In the genomic region with DNA sequence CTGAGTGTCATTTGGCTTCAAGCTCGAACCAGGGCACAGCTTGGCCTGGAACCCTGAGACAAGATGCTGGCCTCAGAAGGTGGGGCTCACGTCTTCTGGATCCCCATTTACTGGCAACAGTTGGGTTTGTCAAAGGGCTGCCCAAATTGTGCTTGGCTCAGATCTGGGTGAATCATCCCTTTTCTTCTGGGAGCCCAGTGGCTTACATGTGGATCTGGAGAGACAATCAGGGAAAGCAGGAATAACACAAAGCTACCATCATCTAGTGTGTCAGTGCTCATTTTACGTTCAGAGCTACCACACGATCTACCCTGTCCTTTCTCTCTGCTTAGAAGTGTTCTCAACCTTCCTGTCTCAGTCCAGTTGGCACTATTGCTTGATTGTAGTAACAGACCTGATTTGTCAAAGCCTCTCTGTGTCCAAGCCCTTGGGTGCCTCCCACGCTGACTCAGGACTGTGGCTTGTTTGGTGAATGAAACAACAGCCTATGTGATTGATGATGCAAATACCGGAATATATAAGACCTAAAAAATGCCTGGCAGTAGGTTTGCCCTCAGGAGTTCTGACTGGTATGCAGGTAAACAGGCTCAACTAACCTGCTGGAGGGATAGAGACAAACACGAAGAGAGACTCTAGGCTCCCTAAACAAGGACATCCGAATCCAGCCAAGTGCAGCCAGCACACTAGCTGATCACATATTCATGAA, we compare ENCODE assay signal across 22 cellular contexts.
A peak's percentile ranks its signal among the peaks of the same experiment; 100 is the strongest.
DNase-seq lines count a peak whose midpoint lies in the region; ATAC-seq and TF ChIP-seq lines count a peak whose summit lies in the region.
"Had no signal": no experiment of that assay in that cellular context is flagged by ENCODE, and none has a peak within 500 bp of the region (broad histone marks: within the 10 kb centered on the region; RNA-seq: fewer than 3 reads in every experiment).

No MANE protein-coding gene starts in this region.

- H3K9me3 ChIP-seq in RWPE2 (ENCODE audit: severe bottlenecking): no peaks in the 10 kb centered on the region
- H3K9me3 ChIP-seq in T-helper 17 cell (ENCODE audit: control insufficient read depth, low read length, poor library complexity, severe bottlenecking): no peaks in the 10 kb centered on the region
- H3K9me3 ChIP-seq: left ventricle myocardium inferior had no signal

- no peaks in the 10 kb centered on the region for H3K27me3 Mint-ChIP-seq in central memory CD8-positive, alpha-beta T cell
- no peaks in the 10 kb centered on the region for H3K27me3 Mint-ChIP-seq in T-helper 17 cell
- H3K27me3 Mint-ChIP-seq in activated T-cell treated with anti-CD3 and anti-CD28 coated beads, Interleukin-2, amount 50 U/mL, for 24 hours: no peaks in the 10 kb centered on the region
- H3K27me3 Mint-ChIP-seq: activated CD4-positive, alpha-beta T cell treated with anti-CD3 and anti-CD28 coated beads for 36 hours; naive thymus-derived CD4-positive, alpha-beta T cell had no signal

- H3K4me1 ChIP-seq in RWPE2 (ENCODE audit: insufficient read depth, poor library complexity, severe bottlenecking): peaks cover 11% of the 10 kb centered on the region
- H3K4me1 ChIP-seq: left ventricle myocardium inferior had no signal

- DNase-seq in RWPE2 (ENCODE audit: low spot score) (no peak), kidney tubule cell (ENCODE audit: low spot score) (peak; percentile 12), T-helper 17 cell (no peak), NCI-H2107 (lab: John Stamatoyannopoulos, UW) (no peak)
- DNase-seq in central memory CD8-positive, alpha-beta T cell (ENCODE audit: low spot score in 2 of 2): no peak
- no peak for DNase-seq in activated T-cell treated with anti-CD3 and anti-CD28 coated beads, Interleukin-2, amount 50 U/mL, for 24 hours
- DNase-seq: activated CD4-positive, alpha-beta T cell treated with anti-CD3 and anti-CD28 coated beads for 36 hours; activated T-cell treated with anti-CD3 and anti-CD28 coated beads, Interleukin-2, amount 50 U/mL, for 4 hours; left ventricle myocardium inferior; naive thymus-derived CD4-positive, alpha-beta T cell; NCI-H1694; NCI-H2171 treated with DMSO at 0.1 percent for 48 hours; NCI-H524 treated with DMSO at 0.1 percent for 48 hours; occipital lobe; small intestine; stimulated activated CD4-positive, alpha-beta T cell treated with anti-CD3 and anti-CD28 coated beads, Interleukin-2, amount 100 ng/mL, for 24 hours had no signal

- H3K27ac Mint-ChIP-seq in central memory CD8-positive, alpha-beta T cell (ENCODE audit: low read depth): peak overlapping the region; percentile 39
- H3K27ac Mint-ChIP-seq in T-helper 17 cell: no peak overlapping the region
- H3K27ac Mint-ChIP-seq in activated T-cell treated with anti-CD3 and anti-CD28 coated beads, Interleukin-2, amount 50 U/mL, for 24 hours: no peak overlapping the region
- H3K27ac Mint-ChIP-seq: activated CD4-positive, alpha-beta T cell treated with anti-CD3 and anti-CD28 coated beads for 36 hours; GM23338; mesothelial cell of epicardium; naive thymus-derived CD4-positive, alpha-beta T cell had no signal

- peaks cover 9% of the 10 kb centered on the region for H3K36me3 Mint-ChIP-seq in central memory CD8-positive, alpha-beta T cell (ENCODE audit: insufficient read depth)
- no peaks in the 10 kb centered on the region for H3K36me3 Mint-ChIP-seq in T-helper 17 cell (ENCODE audit: low read depth)
- H3K36me3 Mint-ChIP-seq in activated T-cell treated with anti-CD3 and anti-CD28 coated beads, Interleukin-2, amount 50 U/mL, for 24 hours (ENCODE audit: low read depth): no peaks in the 10 kb centered on the region
- H3K36me3 Mint-ChIP-seq: CD14-positive monocyte; mesothelial cell of epicardium; naive thymus-derived CD4-positive, alpha-beta T cell had no signal

- peak overlapping the region; percentile 45 for H3K27ac ChIP-seq in RWPE2 (ENCODE audit: poor library complexity, severe bottlenecking)
- H3K27ac ChIP-seq: cardiac muscle cell, left ventricle myocardium inferior had no signal

- H3K4me1 Mint-ChIP-seq in central memory CD8-positive, alpha-beta T cell: peaks cover 9% of the 10 kb centered on the region
- H3K4me1 Mint-ChIP-seq in T-helper 17 cell: peaks cover 2% of the 10 kb centered on the region
- peaks cover 3% of the 10 kb centered on the region for H3K4me1 Mint-ChIP-seq in activated T-cell treated with anti-CD3 and anti-CD28 coated beads, Interleukin-2, amount 50 U/mL, for 24 hours (ENCODE audit: low read depth)
- H3K4me1 Mint-ChIP-seq: activated CD4-positive, alpha-beta T cell treated with anti-CD3 and anti-CD28 coated beads for 36 hours; CD14-positive monocyte; GM23338; mesothelial cell of epicardium had no signal

- no peak overlapping the region for H3K4me3 ChIP-seq in RWPE2 (ENCODE audit: severe bottlenecking)
- H3K4me3 ChIP-seq: cardiac muscle cell, GM23338, left ventricle myocardium inferior had no signal

- no peaks in the 10 kb centered on the region for H3K27me3 ChIP-seq in RWPE2 (ENCODE audit: insufficient read depth, poor library complexity, severe bottlenecking)
- H3K27me3 ChIP-seq: cardiac muscle cell had no signal

- TF ChIP-seq CTCF in RWPE2 (IDR thresholded peaks at IDR 0.05; ENCODE audit: poor library complexity, severe bottlenecking): no peak

- H3K9me3 Mint-ChIP-seq in central memory CD8-positive, alpha-beta T cell: no peaks in the 10 kb centered on the region
- H3K9me3 Mint-ChIP-seq in activated T-cell treated with anti-CD3 and anti-CD28 coated beads, Interleukin-2, amount 50 U/mL, for 24 hours: no peaks in the 10 kb centered on the region
- H3K9me3 Mint-ChIP-seq: activated T-cell treated with anti-CD3 and anti-CD28 coated beads, Interleukin-2, amount 50 U/mL, for 4 hours; GM23338; mesothelial cell of epicardium had no signal

- no peak overlapping the region for H3K4me3 Mint-ChIP-seq in central memory CD8-positive, alpha-beta T cell
- no peak overlapping the region for H3K4me3 Mint-ChIP-seq in T-helper 17 cell
- no peak overlapping the region for H3K4me3 Mint-ChIP-seq in activated T-cell treated with anti-CD3 and anti-CD28 coated beads, Interleukin-2, amount 50 U/mL, for 24 hours
- H3K4me3 Mint-ChIP-seq: activated CD4-positive, alpha-beta T cell treated with anti-CD3 and anti-CD28 coated beads for 36 hours; activated T-cell treated with anti-CD3 and anti-CD28 coated beads, Interleukin-2, amount 50 U/mL, for 4 hours; CD14-positive monocyte; GM23338; mesothelial cell of epicardium; naive thymus-derived CD4-positive, alpha-beta T cell had no signal

- ATAC-seq in RWPE2 (ENCODE audit: low read depth) (peak; percentile 93), T-helper 17 cell (no peak), GM21360 (IDR thresholded peaks at IDR 0.05; ENCODE audit: unreplicated experiment) (no peak)
- no peak for ATAC-seq in central memory CD8-positive, alpha-beta T cell (replicated peaks; ENCODE audit: extremely low read depth, poor library complexity, severe bottlenecking)
- ATAC-seq: activated CD4-positive, alpha-beta T cell treated with anti-CD3 and anti-CD28 coated beads for 36 hours; activated T-cell treated with anti-CD3 and anti-CD28 coated beads, Interleukin-2, amount 50 U/mL, for 4 hours; GM23338; naive thymus-derived CD4-positive, alpha-beta T cell; Panc1 had no signal

- no peaks in the 10 kb centered on the region for H3K36me3 ChIP-seq in RWPE2 (ENCODE audit: low read depth)
- H3K36me3 ChIP-seq: cardiac muscle cell, left ventricle myocardium inferior had no signal
